In genomic region chr1:149607803-149608145, GRCh38 we compare ENCODE assay signal across 10 cellular contexts. TPM values are rescaled to one million over a fixed set of nuclear protein-coding genes. Genes with fewer than 3 reads are reported as not detected.
DNase-seq lines count a peak whose midpoint lies in the region; ATAC-seq and TF ChIP-seq lines count a peak whose summit lies in the region.
"Not testable (repeated sequence)": the region's sequence is repeated elsewhere in the genome, so short reads cannot be mapped to it uniquely, and the experiment has no call there.
"Had no signal": no experiment of that assay in that cellular context is flagged by ENCODE, and none has a peak within 500 bp of the region (broad histone marks: within the 10 kb centered on the region; RNA-seq: fewer than 3 reads in every experiment).

No MANE protein-coding gene starts in this region.

- H4K20me1 ChIP-seq in Loucy (ENCODE audit: insufficient read depth, low read length, poor library complexity, severe bottlenecking), result not testable (repeated sequence)

- H3K9me3 ChIP-seq in CD4-positive, alpha-beta T cell (ENCODE audit: control insufficient read depth, low read length); Loucy (ENCODE audit: insufficient read depth, low read depth, low read length); body of pancreas; lower lobe of right lung; psoas muscle; thymus (ENCODE audit: control insufficient read depth): not testable (repeated sequence)

- H3K4me2 ChIP-seq in Loucy (ENCODE audit: low read depth, low read length, poor library complexity, severe bottlenecking), result not testable (repeated sequence)

- not testable (repeated sequence) for H3K9me2 ChIP-seq in Loucy (replicated peaks; ENCODE audit: low read depth, low read length)

- not testable (repeated sequence) for H3K9me3 Mint-ChIP-seq in CD4-positive, alpha-beta T cell; activated CD4-positive, alpha-beta T cell treated with anti-CD3 and anti-CD28 coated beads, Interleukin-2, amount 10 ng/mL, durations not matched to agents 24 days and 14 days

- not testable (repeated sequence) for H3K36me3 Mint-ChIP-seq in CD4-positive, alpha-beta T cell (ENCODE audit: low read depth); activated CD4-positive, alpha-beta T cell treated with anti-CD3 and anti-CD28 coated beads, Interleukin-2, amount 10 ng/mL, durations not matched to agents 24 days and 14 days (ENCODE audit: low read depth)

- H3K27ac ChIP-seq in CD4-positive, alpha-beta T cell (ENCODE audit: low read depth, low read length), result peak overlapping the region; percentile 80
- H3K27ac ChIP-seq in body of pancreas (peak overlapping the region in 3 of 4 donors; percentile 78 to 91 (median 87)), lower lobe of right lung (peak overlapping the region; percentile 78), thymus (ENCODE audit: low read depth) (peak overlapping the region; percentile 88)
- not testable (repeated sequence) for H3K27ac ChIP-seq in psoas muscle

- POLR2A ChIA-PET in CD4-positive, alpha-beta T cell (lab: Charles Lee), result not testable (repeated sequence)

- intact Hi-C loops in CD4-positive, alpha-beta T cell (cut with DNase I, micrococcal nuclease); activated CD4-positive, alpha-beta T cell treated with anti-CD3 and anti-CD28 coated beads, Interleukin-2, amount 10 ng/mL, durations not matched to agents 24 days and 14 days (cut with micrococcal nuclease); body of pancreas (cut with DNase I); lower lobe of right lung (cut with DNase I); psoas muscle (cut with DNase I): not testable (repeated sequence)

- H3K4me1 ChIP-seq in Loucy (ENCODE audit: insufficient read depth, low read length, poor library complexity, severe bottlenecking); body of pancreas; lower lobe of right lung; psoas muscle; thymus (ENCODE audit: control insufficient read depth, insufficient read depth, low read length): not testable (repeated sequence)

- TF ChIP-seq POLR2A in body of pancreas (IDR thresholded peaks at IDR 0.05), result peak in 2 of 3 donors; percentile 28 to 55

- ATAC-seq in CD4-positive, alpha-beta T cell (ENCODE audit: poor library complexity); body of pancreas; lower lobe of right lung; psoas muscle: not testable (repeated sequence)

- TF ChIP-seq CTCF in CD4-positive, alpha-beta T cell (IDR thresholded peaks at IDR 0.05); Loucy (conservative IDR thresholded peaks at IDR 0.05; ENCODE audit: low read length); body of pancreas (IDR thresholded peaks at IDR 0.05); fibroblast of the aortic adventitia (IDR thresholded peaks at IDR 0.05; ENCODE audit: insufficient read depth, low read length); lower lobe of right lung (IDR thresholded peaks at IDR 0.05); psoas muscle (IDR thresholded peaks at IDR 0.05): not testable (repeated sequence)

- H2AFZ ChIP-seq in Loucy (ENCODE audit: low read length), result not testable (repeated sequence)

- H3K79me2 ChIP-seq in Loucy (ENCODE audit: insufficient read depth, low read length), result peaks cover 11% of the 10 kb centered on the region

- H3K27me3 Mint-ChIP-seq in CD4-positive, alpha-beta T cell; activated CD4-positive, alpha-beta T cell treated with anti-CD3 and anti-CD28 coated beads, Interleukin-2, amount 10 ng/mL, durations not matched to agents 24 days and 14 days: not testable (repeated sequence)

- peak overlapping the region; percentile 62 for H3K4me3 Mint-ChIP-seq in CD4-positive, alpha-beta T cell
- not testable (repeated sequence) for H3K4me3 Mint-ChIP-seq in activated CD4-positive, alpha-beta T cell treated with anti-CD3 and anti-CD28 coated beads, Interleukin-2, amount 10 ng/mL, durations not matched to agents 24 days and 14 days

- 0% methylated on average over 3 to 15 of the region's 32 CpGs for WGBS in body of pancreas, 2 donors
- WGBS in psoas muscle, 3 donors, result 0 to 1% (median 0%) methylated on average over 7 to 23 of the region's 32 CpGs
- WGBS in thymus, result 0% methylated on average over 22 of the region's 32 CpGs

- peak overlapping the region; percentile 75 for H3K9ac ChIP-seq in Loucy (ENCODE audit: low read depth, low read length, poor library complexity, severe bottlenecking)

- H3K27me3 ChIP-seq in CD4-positive, alpha-beta T cell (ENCODE audit: control insufficient read depth, insufficient read depth, low read length); Loucy (ENCODE audit: insufficient read depth, low read length, poor library complexity, severe bottlenecking); body of pancreas; lower lobe of right lung (ENCODE audit: low read depth); psoas muscle (ENCODE audit: insufficient read depth in 3 of 3, low read length in 2 of 3); thymus (ENCODE audit: control insufficient read depth, insufficient read depth): not testable (repeated sequence)

- H3K4me1 Mint-ChIP-seq in CD4-positive, alpha-beta T cell (ENCODE audit: low read depth); activated CD4-positive, alpha-beta T cell treated with anti-CD3 and anti-CD28 coated beads, Interleukin-2, amount 10 ng/mL, durations not matched to agents 24 days and 14 days: not testable (repeated sequence)

- CTCF ChIA-PET in CD4-positive, alpha-beta T cell (lab: Charles Lee), result not testable (repeated sequence)

- H3K36me3 ChIP-seq in Loucy (ENCODE audit: insufficient read depth, low read length); body of pancreas (replicated peaks in 1 of 2; ENCODE audit: insufficient read depth in 1 of 2, low read depth in 2 of 2); lower lobe of right lung; psoas muscle (ENCODE audit: insufficient read depth in 1 of 2, low read depth in 1 of 2); thymus (ENCODE audit: control insufficient read depth, insufficient read depth): not testable (repeated sequence)

- H3F3A ChIP-seq in Loucy (ENCODE audit: low read depth), result not testable (repeated sequence)

- peak overlapping the region; percentile 76 for H3K27ac Mint-ChIP-seq in CD4-positive, alpha-beta T cell
- H3K27ac Mint-ChIP-seq in activated CD4-positive, alpha-beta T cell treated with anti-CD3 and anti-CD28 coated beads, Interleukin-2, amount 10 ng/mL, durations not matched to agents 24 days and 14 days, result not testable (repeated sequence)

- peak overlapping the region; percentile 70 for H3K4me3 ChIP-seq in Loucy (ENCODE audit: low read length, poor library complexity, severe bottlenecking)
- peak overlapping the region in 1 of 2 donors; percentile 22 for H3K4me3 ChIP-seq in body of pancreas
- peak overlapping the region; percentile 59 for H3K4me3 ChIP-seq in fibroblast of the aortic adventitia (ENCODE audit: low read depth, low read length)
- H3K4me3 ChIP-seq in lower lobe of right lung, result peak overlapping the region; percentile 50
- peak overlapping the region; percentile 55 for H3K4me3 ChIP-seq in psoas muscle
- H3K4me3 ChIP-seq in thymus (ENCODE audit: low read length), result peak overlapping the region; percentile 45

- peak in 4 of 10 experiments; percentile 15 to 48 (median 28) for DNase-seq in CD4-positive, alpha-beta T cell
- DNase-seq in activated CD4-positive, alpha-beta T cell treated with anti-CD3 and anti-CD28 coated beads, Interleukin-2, amount 10 ng/mL, durations not matched to agents 24 days and 14 days, result peak; percentile 71
- DNase-seq in body of pancreas (peak in 3 of 4 donors; percentile 7 to 31 (median 9)), lower lobe of right lung (peak; percentile 50), psoas muscle (peak; percentile 18 to 57)
- DNase-seq in fibroblast of the aortic adventitia (ENCODE audit: low read depth), result not testable (repeated sequence)

RNA-seq across cellular contexts. Expression of gene PPIAL4C, which starts 24.1 kb away (rescaled TPM):
- not detected for total RNA-seq in CD4-positive, alpha-beta T cell
- not detected in 2 replicates for total RNA-seq in activated CD4-positive, alpha-beta T cell treated with anti-CD3 and anti-CD28 coated beads, Interleukin-2, amount 10 ng/mL, durations not matched to agents 24 days and 14 days
- not detected for total RNA-seq in body of pancreas
- total RNA-seq in fibroblast of the aortic adventitia (ENCODE audit: low replicate concordance), result not detected in 2 replicates
- total RNA-seq in lower lobe of right lung, result not detected
- total RNA-seq in psoas muscle, result not detected
- not detected for polyA plus RNA-seq in psoas muscle
- 1.6 TPM for polyA plus RNA-seq in thymus
- total RNA-seq: activated T-helper 2 cell treated with anti-CD3 and anti-CD28 coated beads, Interferon-gamma antibody, Interleukin-2, Interleukin-4, amounts not matched to agents 10 μg/mL and 5 μg/mL and 100 μg/mL, durations not matched to agents 14 hours and 24 hours and 36 hours; dermis microvascular lymphatic vessel endothelial cell had no signal
